Comparison of ENCODE assay signal across 36 cellular contexts in genomic region chr2:167957662-167958061, GRCh38.
"Had no signal": no experiment of that assay in that cellular context is flagged by ENCODE, and none has a peak within 500 bp of the region (broad histone marks: within the 10 kb centered on the region; RNA-seq: fewer than 3 reads in every experiment).

No MANE protein-coding gene starts in this region.

- H3K4me3 ChIP-seq: adrenal gland, body of pancreas, breast epithelium had no signal

- FAIRE-seq: astrocyte had no signal

- H3K27me3 ChIP-seq: adrenal gland, body of pancreas, brain microvascular endothelial cell, breast epithelium had no signal

- H3K4me3 Mint-ChIP-seq: activated CD4-positive, alpha-beta memory T cell treated with anti-CD3 and anti-CD28 coated beads, Interleukin-2, amount 10 ng/mL, durations not matched to agents 7 days and 5 days; activated CD4-positive, alpha-beta T cell treated with anti-CD3 and anti-CD28 coated beads for 36 hours; activated CD4-positive, alpha-beta T cell treated with anti-CD3 and anti-CD28 coated beads, Interleukin-2, amount 10 ng/mL, durations not matched to agents 7 days and 5 days; activated CD8-positive, alpha-beta memory T cell treated with anti-CD3 and anti-CD28 coated beads, Interleukin-2, amount 10 ng/mL, durations not matched to agents 7 days and 5 days; activated CD8-positive, alpha-beta T cell treated with anti-CD3 and anti-CD28 coated beads, Interleukin-2, amount 10 ng/mL, durations not matched to agents 7 days and 5 days; activated naive CD4-positive, alpha-beta T cell treated with anti-CD3 and anti-CD28 coated beads for 36 hours; activated naive CD8-positive, alpha-beta T cell treated with anti-CD3 and anti-CD28 coated beads for 36 hours; activated T-cell treated with anti-CD3 and anti-CD28 coated beads, Interleukin-2, amount 50 U/mL, for 24 hours; T-helper 1 cell treated with Interleukin-12 subunit alpha and Interleukin-12 subunit beta and Interleukin-4 antibody, amounts not matched to agents 30 μg/mL and 1 μg/mL, for 36 hours; T-helper 2 cell treated with Interferon-gamma antibody and Interleukin-4, amounts not matched to agents 5 μg/mL and 100 μg/mL, for 36 hours had no signal

- H3K9me3 ChIP-seq: adrenal gland, body of pancreas, breast epithelium had no signal

- H3K27me3 Mint-ChIP-seq: activated CD4-positive, alpha-beta memory T cell treated with anti-CD3 and anti-CD28 coated beads, Interleukin-2, amount 10 ng/mL, durations not matched to agents 7 days and 5 days; activated CD4-positive, alpha-beta T cell treated with anti-CD3 and anti-CD28 coated beads for 36 hours; activated CD4-positive, alpha-beta T cell treated with anti-CD3 and anti-CD28 coated beads, Interleukin-2, amount 10 ng/mL, durations not matched to agents 7 days and 5 days; activated CD8-positive, alpha-beta memory T cell treated with anti-CD3 and anti-CD28 coated beads, Interleukin-2, amount 10 ng/mL, durations not matched to agents 7 days and 5 days; activated naive CD8-positive, alpha-beta T cell treated with anti-CD3 and anti-CD28 coated beads for 36 hours; activated T-cell treated with anti-CD3 and anti-CD28 coated beads, Interleukin-2, amount 50 U/mL, for 24 hours had no signal

- H3K9me3 Mint-ChIP-seq: activated CD4-positive, alpha-beta memory T cell treated with anti-CD3 and anti-CD28 coated beads, Interleukin-2, amount 10 ng/mL, durations not matched to agents 7 days and 5 days; activated naive CD4-positive, alpha-beta T cell treated with anti-CD3 and anti-CD28 coated beads for 36 hours; activated naive CD4-positive, alpha-beta T cell treated with anti-CD3 and anti-CD28 coated beads, Interleukin-2, amount 50 U/mL, for 72 hours; activated T-cell treated with anti-CD3 and anti-CD28 coated beads, Interleukin-2, amount 50 U/mL, for 24 hours; activated T-helper 2 cell treated with anti-CD3 and anti-CD28 coated beads, Interferon-gamma antibody, Interleukin-2, Interleukin-4, amounts not matched to agents 10 μg/mL and 5 μg/mL and 100 μg/mL, durations not matched to agents 14 hours and 24 hours and 36 hours; T-helper 1 cell treated with Interleukin-12 subunit alpha and Interleukin-12 subunit beta and Interleukin-4 antibody, amounts not matched to agents 30 μg/mL and 1 μg/mL, for 36 hours; T-helper 2 cell treated with Interferon-gamma antibody and Interleukin-4, amounts not matched to agents 5 μg/mL and 100 μg/mL, for 36 hours had no signal

- H3K27ac ChIP-seq: adrenal gland, body of pancreas, brain microvascular endothelial cell, breast epithelium, VCaP had no signal

- H3K27ac Mint-ChIP-seq: activated CD4-positive, alpha-beta memory T cell treated with anti-CD3 and anti-CD28 coated beads, Interleukin-2, amount 10 ng/mL, durations not matched to agents 7 days and 5 days; activated CD4-positive, alpha-beta T cell treated with anti-CD3 and anti-CD28 coated beads for 36 hours; activated CD4-positive, alpha-beta T cell treated with anti-CD3 and anti-CD28 coated beads, Interleukin-2, amount 10 ng/mL, durations not matched to agents 7 days and 5 days; activated CD8-positive, alpha-beta memory T cell treated with anti-CD3 and anti-CD28 coated beads, Interleukin-2, amount 10 ng/mL, durations not matched to agents 7 days and 5 days; activated CD8-positive, alpha-beta T cell treated with anti-CD3 and anti-CD28 coated beads, Interleukin-2, amount 10 ng/mL, durations not matched to agents 7 days and 5 days; activated naive CD4-positive, alpha-beta T cell treated with anti-CD3 and anti-CD28 coated beads for 36 hours; activated naive CD8-positive, alpha-beta T cell treated with anti-CD3 and anti-CD28 coated beads for 36 hours; activated T-cell treated with anti-CD3 and anti-CD28 coated beads, Interleukin-2, amount 50 U/mL, for 24 hours; activated T-helper 2 cell treated with anti-CD3 and anti-CD28 coated beads, Interferon-gamma antibody, Interleukin-2, Interleukin-4, amounts not matched to agents 10 μg/mL and 5 μg/mL and 100 μg/mL, durations not matched to agents 14 hours and 24 hours and 36 hours; T-helper 1 cell treated with Interleukin-12 subunit alpha and Interleukin-12 subunit beta and Interleukin-4 antibody, amounts not matched to agents 30 μg/mL and 1 μg/mL, for 36 hours; T-helper 2 cell treated with Interferon-gamma antibody and Interleukin-4, amounts not matched to agents 5 μg/mL and 100 μg/mL, for 36 hours had no signal

- H3K4me1 Mint-ChIP-seq: activated CD4-positive, alpha-beta memory T cell treated with anti-CD3 and anti-CD28 coated beads, Interleukin-2, amount 10 ng/mL, durations not matched to agents 7 days and 5 days; activated CD4-positive, alpha-beta T cell treated with anti-CD3 and anti-CD28 coated beads for 36 hours; activated CD4-positive, alpha-beta T cell treated with anti-CD3 and anti-CD28 coated beads, Interleukin-2, amount 10 ng/mL, durations not matched to agents 7 days and 5 days; activated CD8-positive, alpha-beta memory T cell treated with anti-CD3 and anti-CD28 coated beads, Interleukin-2, amount 10 ng/mL, durations not matched to agents 7 days and 5 days; activated naive CD8-positive, alpha-beta T cell treated with anti-CD3 and anti-CD28 coated beads for 36 hours had no signal

- ATAC-seq: activated CD4-positive, alpha-beta T cell treated with anti-CD3 and anti-CD28 coated beads for 36 hours; activated CD4-positive, CD25-positive, alpha-beta regulatory T cell treated with anti-CD3 and anti-CD28 coated beads, Interleukin-2, amount 50 U/mL, for 24 hours; activated CD8-positive, alpha-beta memory T cell treated with anti-CD3 and anti-CD28 coated beads, Interleukin-2, amount 10 ng/mL, durations not matched to agents 7 days and 5 days; activated CD8-positive, alpha-beta T cell treated with anti-CD3 and anti-CD28 coated beads, Interleukin-2, amount 10 ng/mL, durations not matched to agents 7 days and 5 days; body of pancreas had no signal

- H3K36me3 ChIP-seq: adrenal gland, brain microvascular endothelial cell, breast epithelium had no signal

- DNase-seq: activated CD4-positive, alpha-beta memory T cell treated with anti-CD3 and anti-CD28 coated beads, Interleukin-2, amount 10 ng/mL, durations not matched to agents 7 days and 5 days; activated CD4-positive, alpha-beta T cell treated with anti-CD3 and anti-CD28 coated beads for 1 hour; activated CD4-positive, alpha-beta T cell treated with anti-CD3 and anti-CD28 coated beads for 36 hours; activated CD4-positive, alpha-beta T cell treated with anti-CD3 and anti-CD28 coated beads for 48 hours; activated CD4-positive, alpha-beta T cell treated with anti-CD3 and anti-CD28 coated beads, Interleukin-2, amount 10 ng/mL, durations not matched to agents 7 days and 5 days; activated CD4-positive, alpha-beta T cell treated with anti-CD3 and anti-CD28 coated beads, Interleukin-2, amount 50 U/mL, for 48 hours; activated CD4-positive, CD25-positive, alpha-beta regulatory T cell; activated CD8-positive, alpha-beta memory T cell treated with anti-CD3 and anti-CD28 coated beads for 24 hours; activated CD8-positive, alpha-beta memory T cell treated with anti-CD3 and anti-CD28 coated beads, Interleukin-2, amount 10 ng/mL, durations not matched to agents 7 days and 5 days; activated CD8-positive, alpha-beta memory T cell treated with anti-CD3 and anti-CD28 coated beads, Interleukin-2, amount 50 U/mL, for 48 hours; activated CD8-positive, alpha-beta T cell treated with anti-CD3 and anti-CD28 coated beads, Interleukin-2, amount 10 ng/mL, durations not matched to agents 7 days and 5 days; activated effector memory CD4-positive, alpha-beta T cell treated with Interleukin-2 at 50 U/mL for 16 hours; activated gamma-delta T cell; activated naive CD4-positive, alpha-beta T cell treated with anti-CD3 and anti-CD28 coated beads for 36 hours; activated naive CD4-positive, alpha-beta T cell treated with anti-CD3 and anti-CD28 coated beads, Interleukin-2, amount 50 U/mL, for 16 hours; activated naive CD8-positive, alpha-beta T cell treated with anti-CD3 and anti-CD28 coated beads for 36 hours; activated T-cell treated with anti-CD3 and anti-CD28 coated beads, Interleukin-2, amount 50 U/mL, for 24 hours; activated T-cell treated with anti-CD3 and anti-CD28 coated beads, Interleukin-2, amount 50 U/mL, for 48 hours; adrenal gland; amniotic stem cell; aorta; body of pancreas; brain microvascular endothelial cell; central memory CD4-positive, alpha-beta T cell; SW 1271; T-helper 1 cell; T-helper 2 cell; T-helper 9 cell had no signal

- H3K4me1 ChIP-seq: adrenal gland, body of pancreas, breast epithelium had no signal
